ENCODE assay signal across 8 cellular contexts in genomic region chr18:48711651-48712486, GRCh38.
DNase-seq lines count a peak whose midpoint lies in the region; ATAC-seq and TF ChIP-seq lines count a peak whose summit lies in the region.

No MANE protein-coding gene starts in this region.

- 76% methylated on average over 15 of the region's 15 CpGs for WGBS in sigmoid colon, 2 donors

- no peak for TF ChIP-seq EP300 in sigmoid colon (IDR thresholded peaks at IDR 0.05)

- POLR2A ChIA-PET in activated B cell treated with CpG ODN at 0.5 μM for 24 hours (lab: Charles Lee) = no interaction called here

- TF ChIP-seq CTCF in activated B cell treated with CpG ODN at 0.5 μM for 24 hours (IDR thresholded peaks at IDR 0.05) (no peak), sigmoid colon (IDR thresholded peaks at IDR 0.05) (peak in 3 of 4 experiments; percentile 6 to 22 (median 21))

- H3K27me3 Mint-ChIP-seq in activated B cell treated with CpG ODN at 0.5 μM for 24 hours = no peaks in the 10 kb centered on the region

- no peaks in the 10 kb centered on the region for H3K9me3 Mint-ChIP-seq in activated B cell treated with CpG ODN at 0.5 μM for 24 hours

- intact Hi-C loops in activated B cell treated with CpG ODN at 0.5 μM for 24 hours (cut with micrococcal nuclease) (no loop called here), Right ventricle myocardium superior (cut with DNase I) (no loop called here), sigmoid colon (cut with DNase I) (no loop called here)

- peaks cover 0 to 7% (median 0%) of the 10 kb centered on the region in 4 donors for H3K36me3 ChIP-seq in sigmoid colon

- no peak overlapping the region for H3K4me3 Mint-ChIP-seq in activated B cell treated with CpG ODN at 0.5 μM for 24 hours

- no peaks in the 10 kb centered on the region for H3K27me3 ChIP-seq in sigmoid colon

- no peaks in the 10 kb centered on the region for H3K36me3 Mint-ChIP-seq in activated B cell treated with CpG ODN at 0.5 μM for 24 hours (ENCODE audit: low read depth)

- no peak overlapping the region for H3K4me3 ChIP-seq in sigmoid colon

- ATAC-seq in activated B cell treated with CpG ODN at 0.5 μM for 24 hours (ENCODE audit: low read depth) = peak; percentile 42
- ATAC-seq in Right ventricle myocardium superior (ENCODE audit: poor library complexity) = peak; percentile 68
- ATAC-seq in HG02938 (IDR thresholded peaks at IDR 0.05; ENCODE audit: unreplicated experiment) = no peak
- ATAC-seq in GM21447 (IDR thresholded peaks at IDR 0.05; ENCODE audit: unreplicated experiment) = no peak

- TF ChIP-seq POLR2A in sigmoid colon (IDR thresholded peaks at IDR 0.05) = no peak

- DNase-seq in NCI-H510A (lab: John Stamatoyannopoulos, UW) (peak; percentile 4), NCI-H510A treated with DMSO at 0.1 percent for 48 hours (lab: John Stamatoyannopoulos, UW) (no peak), HuH-7 (ENCODE audit: low spot score) (peak; percentile 62), activated B cell treated with CpG ODN at 0.5 μM for 24 hours (no peak), Right ventricle myocardium superior (peak; percentile 57), sigmoid colon (no peak)

- H3K4me1 ChIP-seq in sigmoid colon = peaks cover 0 to 10% (median 0%) of the 10 kb centered on the region in 4 donors

- no peak overlapping the region for H3K27ac Mint-ChIP-seq in activated B cell treated with CpG ODN at 0.5 μM for 24 hours

- CTCF ChIA-PET in activated B cell treated with CpG ODN at 0.5 μM for 24 hours (lab: Charles Lee) = interaction anchor here (0.9 kb wide), 1 partner anchor 527 kb away, joined by 3 read pairs; no protein-coding TSS in a partner anchor

- H3K9me3 ChIP-seq in sigmoid colon = no peaks in the 10 kb centered on the region

- peaks cover 10% of the 10 kb centered on the region for H3K4me1 Mint-ChIP-seq in activated B cell treated with CpG ODN at 0.5 μM for 24 hours

- no peak overlapping the region for H3K27ac ChIP-seq in sigmoid colon

Comparison
In these comparisons a context has a peak if more than half of its experiments do, and no peak if none do; other contexts are left out.
1. DNase-seq: peak in NCI-H510A (single experiment), HuH-7 (single experiment) and Right ventricle myocardium superior (single experiment); none in NCI-H510A treated with DMSO at 0.1 percent for 48 hours (single experiment), activated B cell treated with CpG ODN at 0.5 μM for 24 hours (single experiment) and sigmoid colon (single experiment).
2. ATAC-seq: peak in activated B cell treated with CpG ODN at 0.5 μM for 24 hours (single experiment) and Right ventricle myocardium superior (single experiment); none in HG02938 (single experiment) and GM21447 (single experiment).